Comparison of ENCODE assay signal across 14 cellular contexts in the genomic region with DNA sequence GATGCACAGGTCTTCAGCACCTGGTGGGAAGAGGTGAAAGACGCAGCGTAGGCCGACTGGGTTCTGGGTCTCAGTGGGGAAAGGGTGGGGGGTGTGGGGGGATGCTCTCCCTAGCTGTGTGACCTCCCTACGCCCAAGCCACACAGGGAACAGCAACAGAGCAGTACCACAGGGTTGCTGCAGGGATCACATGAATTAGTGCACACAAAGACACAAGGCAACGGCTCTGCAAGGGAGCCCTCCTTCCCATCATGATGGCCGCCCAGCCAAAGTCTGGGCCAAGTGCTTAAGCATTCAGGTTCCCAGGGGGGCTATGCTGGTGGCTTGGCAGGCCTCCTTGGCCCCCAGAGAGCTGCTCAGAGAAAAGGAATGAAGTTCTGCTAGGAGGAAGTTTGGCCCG. TPM values are rescaled to one million over a fixed set of nuclear protein-coding genes. Genes with fewer than 3 reads are reported as not detected.
A peak's percentile ranks its signal among the peaks of the same experiment; 100 is the strongest.
DNase-seq lines count a peak whose midpoint lies in the region; ATAC-seq and TF ChIP-seq lines count a peak whose summit lies in the region.
"Had no signal": no experiment of that assay in that cellular context is flagged by ENCODE, and none has a peak within 500 bp of the region (broad histone marks: within the 10 kb centered on the region; RNA-seq: fewer than 3 reads in every experiment).

No MANE protein-coding gene starts in this region.

- H3K4me1 ChIP-seq in IMR-90 (ENCODE audit: control insufficient read depth, insufficient read depth, low read length): no peaks in the 10 kb centered on the region
- H3K4me1 ChIP-seq: A549 had no signal

- H3K36me3 Mint-ChIP-seq in activated naive CD8-positive, alpha-beta T cell treated with anti-CD3 and anti-CD28 coated beads, Interleukin-2, amount 50 U/mL, for 24 hours (ENCODE audit: low read depth): no peaks in the 10 kb centered on the region
- H3K36me3 Mint-ChIP-seq: CD4-positive, CD25-positive, alpha-beta regulatory T cell had no signal

- TF ChIP-seq CTCF in IMR-90 (conservative IDR thresholded peaks at IDR 0.05; ENCODE audit: low read depth, low read length): no peak

- H3K9me3 Mint-ChIP-seq in activated naive CD8-positive, alpha-beta T cell treated with anti-CD3 and anti-CD28 coated beads, Interleukin-2, amount 50 U/mL, for 24 hours: no peaks in the 10 kb centered on the region
- H3K9me3 Mint-ChIP-seq: CD4-positive, CD25-positive, alpha-beta regulatory T cell; H9 had no signal

- no peak overlapping the region for H4K5ac ChIP-seq in IMR-90 (ENCODE audit: low read depth, low read length)

- no peak overlapping the region for H3K18ac ChIP-seq in IMR-90 (ENCODE audit: low read depth, low read length)

- DNase-seq in IMR-90 (no peak), islet precursor cell (peak; percentile 32), posterior vena cava (ENCODE audit: low spot score) (peak; percentile 51), NCI-H510A (lab: John Stamatoyannopoulos, UW) (no peak)
- DNase-seq in activated naive CD8-positive, alpha-beta T cell treated with anti-CD3 and anti-CD28 coated beads, Interleukin-2, amount 50 U/mL, for 24 hours: no peak
- DNase-seq: CD4-positive, CD25-positive, alpha-beta regulatory T cell; DMS53; GF-D8; GM23248; H9 had no signal

- no peak overlapping the region for H4K8ac ChIP-seq in IMR-90 (ENCODE audit: low read depth in 2 of 2, low read length in 2 of 2)

- intact Hi-C loops in IMR-90 (cut with micrococcal nuclease) (no loop called here), posterior vena cava (cut with DNase I) (no loop called here)

- CTCF ChIA-PET in IMR-90 (lab: Yijun Ruan, JAX): no interaction called here

- H3K9me1 ChIP-seq in IMR-90 (ENCODE audit: insufficient read depth, low read length): no peaks in the 10 kb centered on the region

- H2AK5ac ChIP-seq in IMR-90 (ENCODE audit: low read depth, low read length): no peak overlapping the region

- no CpG with 5 or more reads among the region's 7 CpGs for WGBS in IMR-90 (ENCODE audit: extremely low coverage in 2 of 2, insufficient read length in 1 of 2), 2 experiments

- H3K27me3 ChIP-seq in IMR-90 (ENCODE audit: control insufficient read depth, insufficient read depth, low read length): peaks cover 12% of the 10 kb centered on the region

- H2BK5ac ChIP-seq in IMR-90 (ENCODE audit: low read depth, low read length, poor library complexity, severe bottlenecking): no peak overlapping the region

- TF ChIP-seq POLR2A in IMR-90 (IDR thresholded peaks at IDR 0.05; ENCODE audit: low read depth, low read length): no peak

- no peak overlapping the region for H3K4me3 Mint-ChIP-seq in activated naive CD8-positive, alpha-beta T cell treated with anti-CD3 and anti-CD28 coated beads, Interleukin-2, amount 50 U/mL, for 24 hours
- H3K4me3 Mint-ChIP-seq: CD4-positive, CD25-positive, alpha-beta regulatory T cell; H9 had no signal

- H3K4me2 ChIP-seq in IMR-90 (ENCODE audit: low read depth, low read length): no peak overlapping the region
- H3K4me2 ChIP-seq: A549 had no signal

- H3K79me1 ChIP-seq in IMR-90 (ENCODE audit: low read depth in 1 of 2, low read length in 2 of 2): no peaks in the 10 kb centered on the region

- in situ Hi-C loops in IMR-90 (cut with MboI; ENCODE audit: low sequenced_read_pairs): no loop called here

- no peak overlapping the region for H2BK15ac ChIP-seq in IMR-90 (ENCODE audit: low read depth, low read length)

- H3K27ac ChIP-seq in IMR-90 (ENCODE audit: insufficient read depth, low read length): no peak overlapping the region
- H3K27ac ChIP-seq: A549, GM23248, HL-60 had no signal

- no peak overlapping the region for H2AK9ac ChIP-seq in IMR-90 (replicated peaks; ENCODE audit: low read depth, low read length, poor library complexity)

- POLR2A ChIA-PET in IMR-90 (lab: Charles Lee; ENCODE audit: unreplicated experiment): no interaction called here

- no peak for TF ChIP-seq RAD21 in IMR-90 (IDR thresholded peaks at IDR 0.05; ENCODE audit: low read length)

- no peaks in the 10 kb centered on the region for H3K4me1 Mint-ChIP-seq in activated naive CD8-positive, alpha-beta T cell treated with anti-CD3 and anti-CD28 coated beads, Interleukin-2, amount 50 U/mL, for 24 hours
- H3K4me1 Mint-ChIP-seq: CD4-positive, CD25-positive, alpha-beta regulatory T cell had no signal

- no peak overlapping the region for H2BK120ac ChIP-seq in IMR-90 (ENCODE audit: low read depth, low read length)

- peaks cover 2% of the 10 kb centered on the region for H3K27me3 Mint-ChIP-seq in activated naive CD8-positive, alpha-beta T cell treated with anti-CD3 and anti-CD28 coated beads, Interleukin-2, amount 50 U/mL, for 24 hours

- no peak overlapping the region for H3K4ac ChIP-seq in IMR-90 (ENCODE audit: low read depth, low read length)

- no peak overlapping the region for H3K56ac ChIP-seq in IMR-90 (ENCODE audit: extremely low read depth, insufficient read depth, low read length)

- no peak overlapping the region for H3K4me3 ChIP-seq in IMR-90 (ENCODE audit: insufficient read depth, low read depth, low read length)
- H3K4me3 ChIP-seq: A549, GM23248, K562 had no signal

- no peak overlapping the region for H3K9ac ChIP-seq in IMR-90 (ENCODE audit: low read depth, low read length)
- H3K9ac ChIP-seq: GM23248 had no signal

- dilution Hi-C loops in IMR-90 (cut with HindIII; ENCODE audit: low sequenced_read_pairs, unreplicated experiment): loop anchor here (25.0 kb wide), 1 partner anchor 409 kb away; no protein-coding TSS in a partner anchor

- H4K91ac ChIP-seq in IMR-90 (ENCODE audit: insufficient read depth, low read depth, low read length): no peak overlapping the region

- H3K23ac ChIP-seq in IMR-90 (ENCODE audit: low read depth, low read length): no peak overlapping the region

- H2AFZ ChIP-seq in IMR-90 (replicated peaks; ENCODE audit: low read length, poor library complexity): peak overlapping the region; percentile 39
- H2AFZ ChIP-seq: GM23248 had no signal

- no peaks in the 10 kb centered on the region for H3K9me3 ChIP-seq in IMR-90 (ENCODE audit: control insufficient read depth, insufficient read depth, low read length)
- H3K9me3 ChIP-seq: A549 had no signal

- ATAC-seq in IMR-90 (ENCODE audit: low read depth): no peak
- no peak for ATAC-seq in HG03571 (IDR thresholded peaks at IDR 0.05; ENCODE audit: unreplicated experiment)
- no peak for ATAC-seq in activated naive CD8-positive, alpha-beta T cell treated with anti-CD3 and anti-CD28 coated beads, Interleukin-2, amount 50 U/mL, for 24 hours
- ATAC-seq: A549, K562 had no signal

- no peaks in the 10 kb centered on the region for H4K20me1 ChIP-seq in IMR-90 (ENCODE audit: insufficient read depth, low read length)

- no peak overlapping the region for H3K27ac Mint-ChIP-seq in activated naive CD8-positive, alpha-beta T cell treated with anti-CD3 and anti-CD28 coated beads, Interleukin-2, amount 50 U/mL, for 24 hours
- H3K27ac Mint-ChIP-seq: CD4-positive, CD25-positive, alpha-beta regulatory T cell; H9 had no signal

- no peaks in the 10 kb centered on the region for H3K36me3 ChIP-seq in IMR-90 (ENCODE audit: control insufficient read depth, insufficient read depth, low read length)

- no peak overlapping the region for H3K14ac ChIP-seq in IMR-90 (replicated peaks; ENCODE audit: low read depth, low read length)

- BruUV-seq in IMR-90 (replicated peaks; lab: Mats Ljungman, UMichigan): no TSS peak

- H2BK20ac ChIP-seq in IMR-90 (ENCODE audit: low read depth, low read length): no peak overlapping the region

TF ChIP-seq in IMR-90, 13 proteins besides CTCF, POLR2A, EP300 and RAD21:
- no peak for TF ChIP-seq FOS (IDR thresholded peaks at IDR 0.05; ENCODE audit: low read depth, low read length)
- TF ChIP-seq NFE2L2 (IDR thresholded peaks at IDR 0.05; ENCODE audit: low read depth, low read length): no peak
- TF ChIP-seq MAFK (IDR thresholded peaks at IDR 0.05; ENCODE audit: low read depth, low read length): no peak
- TF ChIP-seq USF2 (IDR thresholded peaks at IDR 0.05; ENCODE audit: low read depth, low read length): no peak
- no peak for TF ChIP-seq BHLHE40 (IDR thresholded peaks at IDR 0.05; ENCODE audit: low read depth, low read length)
TF ChIP-seq in IMR-90: peak in this region for 0.

RNA-seq across cellular contexts. Expression of gene GBX2, which starts 28.2 kb away (rescaled TPM):
- total RNA-seq in IMR-90 (2012; rRNA removed): not detected in 2 replicates
- polyA plus RNA-seq in IMR-90 (2012; rRNA removed): 0.10 TPM in 1 of 2 replicates, not detected in the other
- polyA plus RNA-seq in IMR-90 (2012; cell fraction: cytosol; rRNA removed): 0.04 and 0.09 TPM in 2 replicates
- 0.06 and 0.11 TPM in 2 replicates for polyA plus RNA-seq in IMR-90 (2012; cell fraction: nucleus; rRNA removed; ENCODE audit: low replicate concordance)
- total RNA-seq in posterior vena cava: not detected
- total RNA-seq: CD4-positive, CD25-positive, alpha-beta regulatory T cell; GM23248 had no signal
- polyA plus RNA-seq: CD4-positive, CD25-positive, alpha-beta regulatory T cell; GM23248 had no signal

Comparison
In these comparisons a context has a peak if more than half of its experiments do, and no peak if none do; other contexts are left out.
1. DNase-seq: peak in islet precursor cell (single experiment) and posterior vena cava (single experiment); none in IMR-90 (single experiment), NCI-H510A (single experiment) and activated naive CD8-positive, alpha-beta T cell treated with anti-CD3 and anti-CD28 coated beads, Interleukin-2, amount 50 U/mL, for 24 hours (single experiment).